17 cellular contexts compared by ENCODE assay signal in the genomic region with DNA sequence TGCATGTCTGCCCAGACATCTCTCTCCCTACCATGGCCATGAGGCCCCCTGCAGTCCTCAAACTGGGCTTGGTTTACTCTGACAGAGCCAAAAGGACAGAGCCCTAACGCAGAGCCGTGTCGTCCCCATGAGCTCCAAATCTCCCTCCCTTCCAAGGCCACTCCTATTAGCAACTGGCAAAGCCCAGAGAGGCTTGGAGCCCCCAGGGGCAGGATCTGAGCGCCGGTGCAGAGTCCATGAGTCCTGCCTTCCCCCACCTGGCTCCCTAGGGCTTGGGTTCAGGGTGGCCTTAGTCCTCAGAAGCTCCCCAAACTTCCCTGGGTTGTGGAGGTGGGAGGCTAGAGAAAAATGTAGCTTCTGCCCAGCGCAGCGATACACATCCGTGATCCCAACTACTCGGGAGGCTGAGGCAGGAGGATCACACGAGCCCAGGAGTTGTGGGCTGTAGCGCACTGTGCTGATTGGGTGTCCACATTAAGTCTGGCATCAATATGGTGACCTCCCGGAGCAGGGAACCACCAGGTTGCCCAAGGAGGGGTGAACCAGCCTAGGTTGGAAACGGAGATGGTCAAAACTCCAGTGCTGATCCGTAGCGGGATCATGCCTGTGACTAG. TPM values are rescaled to one million over a fixed set of nuclear protein-coding genes. Genes with fewer than 3 reads are reported as not detected.
DNase-seq lines count a peak whose midpoint lies in the region; ATAC-seq and TF ChIP-seq lines count a peak whose summit lies in the region.
"Had no signal": no experiment of that assay in that cellular context is flagged by ENCODE, and none has a peak within 500 bp of the region (broad histone marks: within the 10 kb centered on the region; RNA-seq: fewer than 3 reads in every experiment).

No MANE protein-coding gene starts in this region.

- no peak overlapping the region for H2AFZ ChIP-seq in parathyroid adenoma

- no peak overlapping the region for H3K9ac ChIP-seq in parathyroid adenoma
- H3K9ac ChIP-seq: BLaER1, KMS-11 had no signal

- ATAC-seq in esophagus mucosa: no peak
- ATAC-seq: CD8-positive, alpha-beta T cell; Panc1; Right ventricle myocardium inferior had no signal

- TF ChIP-seq CTCF in RWPE1 (conservative IDR thresholded peaks at IDR 0.05; ENCODE audit: low read depth) (no peak), parathyroid adenoma (IDR thresholded peaks at IDR 0.05) (no peak), coronary artery (IDR thresholded peaks at IDR 0.05) (no peak)

- CTCF ChIA-PET in RWPE1 (lab: Yijun Ruan, JAX): interaction anchor here (0.6 to 1.0 kb wide), 3 partner anchors 36 to 194 kb away, joined by 3 to 4 read pairs (median 3); no protein-coding TSS in a partner anchor

- peaks cover 23% of the 10 kb centered on the region for H3K4me1 ChIP-seq in parathyroid adenoma

- H3K36me3 ChIP-seq in H7 (replicated peaks; ENCODE audit: control insufficient read depth, insufficient read depth, low read length): no peaks in the 10 kb centered on the region
- no peaks in the 10 kb centered on the region for H3K36me3 ChIP-seq in parathyroid adenoma (ENCODE audit: control insufficient read depth, insufficient read depth, low read length)
- H3K36me3 ChIP-seq: BLaER1 had no signal

- no peaks in the 10 kb centered on the region for H3K27me3 ChIP-seq in H7 (ENCODE audit: control insufficient read depth, insufficient read depth, low read length)
- H3K27me3 ChIP-seq in parathyroid adenoma (ENCODE audit: control insufficient read depth, insufficient read depth, low read length): no peaks in the 10 kb centered on the region
- H3K27me3 ChIP-seq: BLaER1 had no signal

- H3K4me2 ChIP-seq in parathyroid adenoma (ENCODE audit: low read length): no peak overlapping the region
- H3K4me2 ChIP-seq: BLaER1, KMS-11 had no signal

- POLR2A ChIA-PET in RWPE1 (lab: Yijun Ruan, JAX; ENCODE audit: low non-redundant PET): no interaction called here

- no peaks in the 10 kb centered on the region for H3K9me3 ChIP-seq in parathyroid adenoma (ENCODE audit: control insufficient read depth, low read length)
- H3K9me3 ChIP-seq: BLaER1 had no signal

- H3K4me3 ChIP-seq in H7 (ENCODE audit: insufficient read depth, low read depth, low read length) (no peak overlapping the region), parathyroid adenoma (ENCODE audit: low read depth, low read length) (no peak overlapping the region), coronary artery (no peak overlapping the region)
- H3K4me3 ChIP-seq: BLaER1 had no signal

- DNase-seq in H7 (peak; percentile 22), RWPE1 (ENCODE audit: low spot score) (no peak), cortex of kidney (lab: John Stamatoyannopoulos, UW) (no peak), coronary artery (ENCODE audit: low spot score) (no peak)
- DNase-seq: CD8-positive, alpha-beta T cell; DMS79 treated with DMSO at 0.1 percent for 48 hours; HCEC 1CT; NCI-H1436; NCI-H2029 treated with DMSO at 0.1 percent for 48 hours; NCI-H82 had no signal

- H3K27ac ChIP-seq in RWPE1 (peak overlapping the region; percentile 6; the same call in 1 of the 2 replicates), parathyroid adenoma (peak overlapping the region; percentile 54), coronary artery (no peak overlapping the region)
- H3K27ac ChIP-seq: BLaER1, HL-60, KMS-11 had no signal

- H3K79me2 ChIP-seq in parathyroid adenoma: no peaks in the 10 kb centered on the region

RNA-seq across cellular contexts. Expression of a gene that starts 7.4 kb away (rescaled TPM):
- 11.5 and 13.6 TPM in 2 replicates for total RNA-seq in H7 (2014; rRNA removed; shearing (Covaris generic))
- total RNA-seq in esophagus mucosa: 5.5 TPM

RNA-seq across cellular contexts. Expression of a gene that starts 10.1 kb away (rescaled TPM):
- 787 and 838 TPM in 2 replicates for total RNA-seq in H7 (2014; rRNA removed; shearing (Covaris generic))
- total RNA-seq in esophagus mucosa: 85.0 TPM

RNA-seq across cellular contexts. Expression of a gene that starts 51.6 kb away (rescaled TPM):
- 173 and 181 TPM in 2 replicates for total RNA-seq in H7 (2014; rRNA removed; shearing (Covaris generic))
- 61.5 TPM for total RNA-seq in esophagus mucosa

RNA-seq across cellular contexts. Expression of a gene that starts 52.9 kb away (rescaled TPM):
- total RNA-seq in H7 (2014; rRNA removed; shearing (Covaris generic)): 0.30 and 1.4 TPM in 2 replicates
- total RNA-seq in esophagus mucosa: 3.9 TPM
- total RNA-seq: CD8-positive, alpha-beta T cell had no signal

RNA-seq across cellular contexts. Expression of a gene that starts 58.8 kb away (rescaled TPM):
- total RNA-seq in H7 (2014; rRNA removed; shearing (Covaris generic)): 0.55 and 0.76 TPM in 2 replicates
- 0.56 TPM for total RNA-seq in esophagus mucosa

Comparison
In these comparisons a context has a peak if more than half of its experiments do, and no peak if none do; other contexts are left out.
1. H3K27ac ChIP-seq: peak in RWPE1 (single experiment) and parathyroid adenoma (single experiment); none in coronary artery (0 of 2).